9 cellular contexts compared by ENCODE assay signal in the genomic region with DNA sequence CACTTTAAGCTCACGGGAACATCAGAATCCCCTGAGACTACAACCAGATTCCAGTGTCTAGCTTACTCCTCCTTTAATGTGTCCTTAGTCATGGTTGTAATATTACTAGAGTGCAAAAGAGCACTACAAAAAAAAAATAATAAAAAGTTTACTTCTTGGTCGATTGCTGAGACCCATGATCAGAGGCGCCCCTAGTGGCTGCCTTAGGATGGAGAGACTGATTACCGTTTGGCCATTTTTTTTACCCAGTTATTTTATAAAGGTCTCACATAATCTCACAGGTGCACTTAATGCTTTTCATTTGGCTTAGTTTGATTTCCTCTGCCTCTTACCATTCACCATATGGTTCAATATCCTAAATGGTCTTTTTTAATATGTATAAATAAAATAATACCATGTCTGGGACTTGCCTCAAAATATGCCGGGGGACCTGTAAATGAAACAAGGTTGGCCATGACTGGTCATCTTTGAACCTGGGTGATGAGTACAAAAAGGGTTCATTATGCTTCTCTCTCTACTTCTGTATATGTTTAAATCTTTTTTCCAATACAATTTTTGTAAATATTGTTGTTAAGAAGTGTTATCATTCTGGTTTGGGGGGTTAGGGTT.
DNase-seq lines count a peak whose midpoint lies in the region; ATAC-seq and TF ChIP-seq lines count a peak whose summit lies in the region.
"Had no signal": no experiment of that assay in that cellular context is flagged by ENCODE, and none has a peak within 500 bp of the region (broad histone marks: within the 10 kb centered on the region; RNA-seq: fewer than 3 reads in every experiment).

No MANE protein-coding gene starts in this region.

- H3K9me3 Mint-ChIP-seq in activated CD4-positive, alpha-beta T cell treated with anti-CD3 and anti-CD28 coated beads for 36 hours (ENCODE audit: low read depth): no peaks in the 10 kb centered on the region

- H3K79me2 ChIP-seq in KMS-11 (ENCODE audit: insufficient read depth, low read depth) (no peaks in the 10 kb centered on the region), mammary epithelial cell (ENCODE audit: insufficient read depth, low read length) (no peaks in the 10 kb centered on the region)

- intact Hi-C loops in activated CD4-positive, alpha-beta T cell treated with anti-CD3 and anti-CD28 coated beads for 36 hours (cut with DNase I, micrococcal nuclease): no loop called here
- intact Hi-C loops in mammary epithelial cell (cut with micrococcal nuclease): no loop called here
- intact Hi-C loops in psoas muscle (cut with DNase I): loop anchor here in 1 of 2 donors (5.0 kb wide), 1 partner anchor 33 kb away; no protein-coding TSS in a partner anchor

- H3K27ac Mint-ChIP-seq in activated CD4-positive, alpha-beta T cell treated with anti-CD3 and anti-CD28 coated beads for 36 hours: no peak overlapping the region

- no peak overlapping the region for H3K4me2 ChIP-seq in KMS-11
- no peak overlapping the region for H3K4me2 ChIP-seq in mammary epithelial cell (ENCODE audit: insufficient read depth, low read depth, low read length)

- DNase-seq in activated CD4-positive, alpha-beta T cell treated with anti-CD3 and anti-CD28 coated beads for 36 hours: peak; percentile 36
- no peak for DNase-seq in activated CD4-positive, alpha-beta T cell treated with anti-CD3 and anti-CD28 coated beads, Interleukin-2, amount 50 U/mL, for 1 hour
- DNase-seq in mammary epithelial cell (no peak), psoas muscle (no peak), activated gamma-delta T cell (lab: John Stamatoyannopoulos, UW) (no peak), NCI-H526 treated with DMSO at 0.1 percent for 48 hours (lab: John Stamatoyannopoulos, UW) (no peak)
- DNase-seq: NCI-H1105 had no signal

- no peaks in the 10 kb centered on the region for H4K20me1 ChIP-seq in KMS-11 (ENCODE audit: insufficient read depth)
- H4K20me1 ChIP-seq in mammary epithelial cell (ENCODE audit: insufficient read depth, low read length): no peaks in the 10 kb centered on the region

- dilution Hi-C loops in mammary epithelial cell (cut with HindIII; ENCODE audit: low sequenced_read_pairs): no loop called here

- H3K27me3 ChIP-seq in KMS-11 (ENCODE audit: insufficient read depth, low read depth): no peaks in the 10 kb centered on the region
- H3K27me3 ChIP-seq in mammary epithelial cell (ENCODE audit: insufficient read depth, low read length): peaks cover 6% of the 10 kb centered on the region
- H3K27me3 ChIP-seq in psoas muscle (ENCODE audit: insufficient read depth in 3 of 3, low read length in 2 of 3): no peaks in the 10 kb centered on the region

- H3K4me1 ChIP-seq in KMS-11 (ENCODE audit: low read depth, poor library complexity, severe bottlenecking) (no peaks in the 10 kb centered on the region), mammary epithelial cell (ENCODE audit: insufficient read depth, low read length) (no peaks in the 10 kb centered on the region), psoas muscle (no peaks in the 10 kb centered on the region)

- no peaks in the 10 kb centered on the region for H3K36me3 ChIP-seq in KMS-11 (ENCODE audit: insufficient read depth)
- no peaks in the 10 kb centered on the region for H3K36me3 ChIP-seq in mammary epithelial cell (ENCODE audit: insufficient read depth, low read length)
- no peaks in the 10 kb centered on the region for H3K36me3 ChIP-seq in psoas muscle (ENCODE audit: insufficient read depth in 1 of 2, low read depth in 1 of 2)

- H3K9me3 ChIP-seq in mammary epithelial cell (replicated peaks; ENCODE audit: insufficient read depth, low read length) (no peaks in the 10 kb centered on the region), psoas muscle (peaks cover 4% of the 10 kb centered on the region)

- 53% methylated on average over 5 of the region's 5 CpGs for WGBS in mammary epithelial cell (ENCODE audit: low coverage, missing lambda C conversion rate)
- 62 to 76% (median 75%) methylated on average over 5 of the region's 5 CpGs for WGBS in psoas muscle, 3 donors

- POLR2A ChIA-PET in activated CD4-positive, alpha-beta T cell treated with anti-CD3 and anti-CD28 coated beads for 36 hours (lab: Charles Lee): no interaction called here

- no peak overlapping the region for H3K27ac ChIP-seq in KMS-11
- no peak overlapping the region for H3K27ac ChIP-seq in mammary epithelial cell (ENCODE audit: insufficient read depth, low read depth, low read length)
- no peak overlapping the region for H3K27ac ChIP-seq in psoas muscle

- BruUV-seq in mammary epithelial cell (replicated peaks; lab: Mats Ljungman, UMichigan): no TSS peak

- TF ChIP-seq CTCF in KMS-11 (conservative IDR thresholded peaks at IDR 0.05; ENCODE audit: low read depth, low read length) (peak; percentile 73), mammary epithelial cell (conservative IDR thresholded peaks at IDR 0.05 in 1 of 2, IDR thresholded peaks at IDR 0.05 in 1 of 2; ENCODE audit: extremely low read depth in 1 of 2, insufficient read depth in 1 of 2, low read depth in 1 of 2, low read length in 2 of 2) (peak; percentile 59 to 79), psoas muscle (IDR thresholded peaks at IDR 0.05) (peak; percentile 27)

- no peak for ATAC-seq in activated CD4-positive, alpha-beta T cell treated with anti-CD3 and anti-CD28 coated beads for 36 hours
- ATAC-seq in psoas muscle: no peak
- no peak for ATAC-seq in HG02588 (IDR thresholded peaks at IDR 0.05; ENCODE audit: unreplicated experiment)

- H2AFZ ChIP-seq in KMS-11 (ENCODE audit: low read depth): no peak overlapping the region
- H2AFZ ChIP-seq in mammary epithelial cell (ENCODE audit: low read depth, low read length): no peak overlapping the region

- no peak overlapping the region for H3K4me3 Mint-ChIP-seq in activated CD4-positive, alpha-beta T cell treated with anti-CD3 and anti-CD28 coated beads for 36 hours

- peaks cover 27% of the 10 kb centered on the region for H3K27me3 Mint-ChIP-seq in activated CD4-positive, alpha-beta T cell treated with anti-CD3 and anti-CD28 coated beads for 36 hours

- CTCF ChIA-PET in activated CD4-positive, alpha-beta T cell treated with anti-CD3 and anti-CD28 coated beads for 36 hours (lab: Charles Lee): interaction anchor here (0.6 to 0.9 kb wide), 2 partner anchors 10 to 91 kb away, joined by 3 to 4 read pairs; no protein-coding TSS in a partner anchor
- CTCF ChIA-PET in mammary epithelial cell (lab: Charles Lee; ENCODE audit: low non-redundant PET): no interaction called here

- no peaks in the 10 kb centered on the region for H3K4me1 Mint-ChIP-seq in activated CD4-positive, alpha-beta T cell treated with anti-CD3 and anti-CD28 coated beads for 36 hours

- in situ Hi-C loops in mammary epithelial cell (cut with MboI; ENCODE audit: low sequenced_read_pairs in 2 of 2): no loop called here

- H3K36me3 Mint-ChIP-seq in activated CD4-positive, alpha-beta T cell treated with anti-CD3 and anti-CD28 coated beads for 36 hours (ENCODE audit: low read depth): no peaks in the 10 kb centered on the region

- H3K4me3 ChIP-seq in KMS-11 (IDR thresholded peaks at IDR 0.05; ENCODE audit: insufficient read depth, low read depth, low read length) (no peak overlapping the region), mammary epithelial cell (replicated peaks in 1 of 3; ENCODE audit: insufficient read depth in 1 of 3, low read depth in 2 of 3, low read length in 3 of 3) (no peak overlapping the region), psoas muscle (no peak overlapping the region)

- H3K9ac ChIP-seq in KMS-11 (no peak overlapping the region), mammary epithelial cell (ENCODE audit: insufficient read depth, low read length) (no peak overlapping the region)
